ENCODE assay signal across 19 cellular contexts in genomic region chr1:21855257-21856096, GRCh38. TPM values are rescaled to one million over a fixed set of nuclear protein-coding genes. Genes with fewer than 3 reads are reported as not detected.
A peak's percentile ranks its signal among the peaks of the same experiment; 100 is the strongest.
DNase-seq lines count a peak whose midpoint lies in the region; ATAC-seq, FAIRE-seq and TF ChIP-seq lines count a peak whose summit lies in the region.
"Had no signal": no experiment of that assay in that cellular context is flagged by ENCODE, and none has a peak within 500 bp of the region (broad histone marks: within the 10 kb centered on the region; RNA-seq: fewer than 3 reads in every experiment).

No MANE protein-coding gene starts in this region.

- WGBS in small intestine, 3 donors: 84 to 88% (median 87%) methylated on average over 32 to 35 of the region's 35 CpGs

- no peak overlapping the region for H3K4me3 ChIP-seq in choroid plexus epithelial cell (ENCODE audit: low read depth, low read length)
- H3K4me3 ChIP-seq in neural progenitor cell: no peak overlapping the region
- H3K4me3 ChIP-seq in small intestine (ENCODE audit: low read depth in 1 of 2, low read length in 2 of 2): no peak overlapping the region
- no peak overlapping the region for H3K4me3 ChIP-seq in Peyer's patch

- DNase-seq in NCI-H146 (lab: John Stamatoyannopoulos, UW) (peak; percentile 5), NCI-H146 treated with DMSO at 0.1 percent for 48 hours (lab: John Stamatoyannopoulos, UW; ENCODE audit: unreplicated experiment) (no peak), MV-4-11 (lab: John Stamatoyannopoulos, UW) (peak; percentile 13), choroid plexus epithelial cell (ENCODE audit: low read depth) (peak; percentile 4), neural progenitor cell (ENCODE audit: low spot score) (no peak), small intestine (no peak), Peyer's patch (no peak)
- DNase-seq: activated CD4-positive, alpha-beta T cell treated with anti-CD3 and anti-CD28 coated beads, Interleukin-2, amount 50 U/mL, for 48 hours; activated T-cell treated with anti-CD3 and anti-CD28 coated beads, Interleukin-2, amount 50 U/mL, for 1 hour; dermis blood vessel endothelial cell; DND-41; mesendoderm; NCI-H2029; NCI-H526 had no signal

- H2AFZ ChIP-seq in neural progenitor cell (replicated peaks): no peak overlapping the region

- no peak for TF ChIP-seq POLR2A in Peyer's patch (IDR thresholded peaks at IDR 0.05)

- TF ChIP-seq CTCF in choroid plexus epithelial cell (conservative IDR thresholded peaks at IDR 0.05; ENCODE audit: low read depth, low read length) (no peak), neural progenitor cell (IDR thresholded peaks at IDR 0.05) (no peak), Peyer's patch (IDR thresholded peaks at IDR 0.05) (no peak)

- H3K27ac Mint-ChIP-seq in neural progenitor cell: peak overlapping the region; percentile 15
- H3K27ac Mint-ChIP-seq: activated naive CD4-positive, alpha-beta T cell treated with anti-CD3 and anti-CD28 coated beads, Interleukin-2, amount 50 U/mL, for 24 hours; nephron had no signal

- H3K4me2 ChIP-seq in neural progenitor cell: no peak overlapping the region

- H3K9me3 ChIP-seq in neural progenitor cell (ENCODE audit: low read depth) (no peaks in the 10 kb centered on the region), small intestine (ENCODE audit: control insufficient read depth, low read depth) (no peaks in the 10 kb centered on the region), Peyer's patch (no peaks in the 10 kb centered on the region)

- H3F3A ChIP-seq in neural progenitor cell (ENCODE audit: low read depth): no peaks in the 10 kb centered on the region

- H3K27me3 ChIP-seq in neural progenitor cell: no peaks in the 10 kb centered on the region
- H3K27me3 ChIP-seq in small intestine (ENCODE audit: control insufficient read depth in 2 of 2, insufficient read depth in 2 of 2, low read length in 2 of 2): no peaks in the 10 kb centered on the region
- no peaks in the 10 kb centered on the region for H3K27me3 ChIP-seq in Peyer's patch

- H3K4me3 Mint-ChIP-seq in neural progenitor cell: peak overlapping the region; percentile 54
- H3K4me3 Mint-ChIP-seq: activated naive CD4-positive, alpha-beta T cell treated with anti-CD3 and anti-CD28 coated beads, Interleukin-2, amount 50 U/mL, for 24 hours; nephron had no signal

- no peaks in the 10 kb centered on the region for H3K4me1 ChIP-seq in neural progenitor cell
- no peaks in the 10 kb centered on the region for H3K4me1 ChIP-seq in small intestine (ENCODE audit: control insufficient read depth in 2 of 2, insufficient read depth in 1 of 2, low read depth in 1 of 2, low read length in 1 of 2)
- H3K4me1 ChIP-seq in Peyer's patch: no peaks in the 10 kb centered on the region

- no peak overlapping the region for H3K27ac ChIP-seq in neural progenitor cell
- no peak overlapping the region for H3K27ac ChIP-seq in small intestine (ENCODE audit: low read depth in 1 of 2, low read length in 1 of 2)
- H3K27ac ChIP-seq in Peyer's patch: no peak overlapping the region
- H3K27ac ChIP-seq: C4-2B had no signal

- peaks cover 10% of the 10 kb centered on the region for H3K27me3 Mint-ChIP-seq in neural progenitor cell (ENCODE audit: insufficient read depth, low read depth)
- H3K27me3 Mint-ChIP-seq: activated naive CD4-positive, alpha-beta T cell treated with anti-CD3 and anti-CD28 coated beads, Interleukin-2, amount 50 U/mL, for 24 hours had no signal

- no peak for ATAC-seq in HG02588 (IDR thresholded peaks at IDR 0.05; ENCODE audit: unreplicated experiment)
- ATAC-seq: HCT116 had no signal

- no peaks in the 10 kb centered on the region for H4K20me1 ChIP-seq in neural progenitor cell (ENCODE audit: low read depth)

- H3K9me3 Mint-ChIP-seq in neural progenitor cell: no peaks in the 10 kb centered on the region
- H3K9me3 Mint-ChIP-seq: activated naive CD4-positive, alpha-beta T cell treated with anti-CD3 and anti-CD28 coated beads, Interleukin-2, amount 50 U/mL, for 24 hours; nephron had no signal

- peaks cover 4% of the 10 kb centered on the region for H3K36me3 Mint-ChIP-seq in neural progenitor cell
- H3K36me3 Mint-ChIP-seq: activated naive CD4-positive, alpha-beta T cell treated with anti-CD3 and anti-CD28 coated beads, Interleukin-2, amount 50 U/mL, for 24 hours had no signal

- no peak overlapping the region for H3K9ac ChIP-seq in neural progenitor cell

- H3K36me3 ChIP-seq in neural progenitor cell (no peaks in the 10 kb centered on the region), small intestine (ENCODE audit: control insufficient read depth in 2 of 2, insufficient read depth in 2 of 2, low read length in 2 of 2) (peaks cover 11 to 19% of the 10 kb centered on the region in 2 donors), Peyer's patch (peaks cover 0 to 93% (median 0%) of the 10 kb centered on the region in 3 donors)

- no peak for FAIRE-seq in small intestine (lab: Jason Lieb, UNC)

- H3K79me2 ChIP-seq in neural progenitor cell (ENCODE audit: low read depth): no peaks in the 10 kb centered on the region

- H3K4me1 Mint-ChIP-seq in neural progenitor cell: peaks cover 8% of the 10 kb centered on the region
- H3K4me1 Mint-ChIP-seq: activated naive CD4-positive, alpha-beta T cell treated with anti-CD3 and anti-CD28 coated beads, Interleukin-2, amount 50 U/mL, for 24 hours; nephron had no signal

RNA-seq across cellular contexts. Expression of gene LDLRAD2, which starts 43.4 kb away (rescaled TPM):
- total RNA-seq in neural progenitor cell (ENCODE audit: low replicate concordance): 0.67 and 1.2 TPM in 2 replicates
- under 1 TPM; 0.22 to 0.85 (median 0.81) TPM for polyA plus RNA-seq in small intestine
- 1 to 10 TPM in 1 of 4 donors, under 1 TPM in 2, not detected in 1; 0.38 to 3.3 (median 0.80) TPM for total RNA-seq in Peyer's patch

Comparison
In these comparisons a context has a peak if more than half of its experiments do, and no peak if none do; other contexts are left out.
1. DNase-seq: peak in NCI-H146 (single experiment), MV-4-11 (single experiment) and choroid plexus epithelial cell (single experiment); none in NCI-H146 treated with DMSO at 0.1 percent for 48 hours (single experiment), neural progenitor cell (single experiment), small intestine (single experiment) and Peyer's patch (0 of 3).